Comparison of ENCODE assay signal across 8 cellular contexts in genomic region chrX:68499543-68499942, GRCh38. TPM values are rescaled to one million over a fixed set of nuclear protein-coding genes. Genes with fewer than 3 reads are reported as not detected.
DNase-seq lines count a peak whose midpoint lies in the region; ATAC-seq, FAIRE-seq and TF ChIP-seq lines count a peak whose summit lies in the region.
"Not testable (repeated sequence)": the region's sequence is repeated elsewhere in the genome, so short reads cannot be mapped to it uniquely, and the experiment has no call there.

No MANE protein-coding gene starts in this region.

- peak overlapping the region; percentile 95 for H3K27ac ChIP-seq in HL-60 (replicated peaks)
- peak overlapping the region; percentile 96 for H3K27ac ChIP-seq in endothelial cell of umbilical vein (ENCODE audit: insufficient read depth, low read depth, low read length)
- H3K27ac ChIP-seq in neural cell (ENCODE audit: low read length), result peak overlapping the region; percentile 81

- DNase-seq in BE2C; HL-60 (ENCODE audit: low read depth in 1 of 2, low spot score in 1 of 2); adipocyte (ENCODE audit: low read depth); endothelial cell of umbilical vein (ENCODE audit: low read depth, low spot score); immature natural killer cell; stimulated activated naive CD8-positive, alpha-beta T cell treated with anti-CD3 and anti-CD28 coated beads, Interleukin-15, amount 100 ng/mL, for 72 hours: not testable (repeated sequence)

- not testable (repeated sequence) for H4K20me1 ChIP-seq in endothelial cell of umbilical vein (replicated peaks; ENCODE audit: control insufficient read depth, extremely low read depth, insufficient read depth, low read length); neural cell (ENCODE audit: insufficient read depth)

- not testable (repeated sequence) for H3K4me1 ChIP-seq in BE2C; adipocyte (ENCODE audit: control insufficient read depth, insufficient read depth, low read length); endothelial cell of umbilical vein (ENCODE audit: control insufficient read depth, extremely low read depth, insufficient read depth, low read length)

- POLR2A ChIA-PET in endothelial cell of umbilical vein (lab: Charles Lee), result not testable (repeated sequence)

- H3K9ac ChIP-seq in adipocyte (ENCODE audit: low read length), result peak overlapping the region; percentile 93
- H3K9ac ChIP-seq in endothelial cell of umbilical vein (replicated peaks; ENCODE audit: extremely low read depth, insufficient read depth, low read length), result peak overlapping the region; percentile 97
- peak overlapping the region; percentile 81 for H3K9ac ChIP-seq in neural cell (ENCODE audit: low read length)

- not testable (repeated sequence) for H3K9me3 Mint-ChIP-seq in T-helper 1 cell treated with Interleukin-12 subunit alpha and Interleukin-12 subunit beta and Interleukin-4 antibody, amounts not matched to agents 30 μg/mL and 1 μg/mL, for 36 hours; immature natural killer cell; stimulated activated naive CD8-positive, alpha-beta T cell treated with anti-CD3 and anti-CD28 coated beads, Interleukin-15, amount 100 ng/mL, for 72 hours

- not testable (repeated sequence) for H3K9me2 ChIP-seq in neural cell (ENCODE audit: insufficient read depth, low read length)

- not testable (repeated sequence) for TF ChIP-seq EP300 in neural cell (conservative IDR thresholded peaks at IDR 0.05; ENCODE audit: poor library complexity, severe bottlenecking)

- H3K4me1 Mint-ChIP-seq in T-helper 1 cell treated with Interleukin-12 subunit alpha and Interleukin-12 subunit beta and Interleukin-4 antibody, amounts not matched to agents 30 μg/mL and 1 μg/mL, for 36 hours (ENCODE audit: low read depth), result peaks cover 18% of the 10 kb centered on the region
- peaks cover 22 to 56% of the 10 kb centered on the region in 2 donors for H3K4me1 Mint-ChIP-seq in immature natural killer cell
- peaks cover 40% of the 10 kb centered on the region for H3K4me1 Mint-ChIP-seq in stimulated activated naive CD8-positive, alpha-beta T cell treated with anti-CD3 and anti-CD28 coated beads, Interleukin-15, amount 100 ng/mL, for 72 hours

- not testable (repeated sequence) for H3K27me3 Mint-ChIP-seq in T-helper 1 cell treated with Interleukin-12 subunit alpha and Interleukin-12 subunit beta and Interleukin-4 antibody, amounts not matched to agents 30 μg/mL and 1 μg/mL, for 36 hours (ENCODE audit: low read depth); immature natural killer cell (ENCODE audit: low read depth in 3 of 3); stimulated activated naive CD8-positive, alpha-beta T cell treated with anti-CD3 and anti-CD28 coated beads, Interleukin-15, amount 100 ng/mL, for 72 hours

- H3K9me1 ChIP-seq in endothelial cell of umbilical vein (replicated peaks; ENCODE audit: control insufficient read depth, extremely low read depth, insufficient read depth, low read length), result not testable (repeated sequence)

- dilution Hi-C loops in endothelial cell of umbilical vein (cut with MboI; ENCODE audit: extremely low pct_ligation_motif_present, low sequenced_read_pairs), result not testable (repeated sequence)

- peak overlapping the region; percentile 98 for H3K27ac Mint-ChIP-seq in T-helper 1 cell treated with Interleukin-12 subunit alpha and Interleukin-12 subunit beta and Interleukin-4 antibody, amounts not matched to agents 30 μg/mL and 1 μg/mL, for 36 hours
- peak overlapping the region; percentile 89 to 98 (median 96) for H3K27ac Mint-ChIP-seq in immature natural killer cell
- H3K27ac Mint-ChIP-seq in stimulated activated naive CD8-positive, alpha-beta T cell treated with anti-CD3 and anti-CD28 coated beads, Interleukin-15, amount 100 ng/mL, for 72 hours, result peak overlapping the region; percentile 63 to 99

- not testable (repeated sequence) for TF ChIP-seq CTCF in BE2C (IDR thresholded peaks at IDR 0.05; ENCODE audit: low read depth, low read length); HL-60 (IDR thresholded peaks at IDR 0.05; ENCODE audit: insufficient read depth, low read length); endothelial cell of umbilical vein (IDR thresholded peaks at IDR 0.05; ENCODE audit: extremely low read depth in 1 of 2, insufficient read depth in 1 of 2, low read depth in 1 of 2, low read length in 2 of 2); neural cell (IDR thresholded peaks at IDR 0.05; ENCODE audit: poor library complexity, severe bottlenecking)

- H3K36me3 ChIP-seq in BE2C; adipocyte (ENCODE audit: control insufficient read depth, insufficient read depth, low read length, severe bottlenecking); endothelial cell of umbilical vein (ENCODE audit: control insufficient read depth in 2 of 2, extremely low read depth in 1 of 2, insufficient read depth in 2 of 2, low read length in 2 of 2); neural cell (ENCODE audit: insufficient read depth, low read length): not testable (repeated sequence)

- not testable (repeated sequence) for FAIRE-seq in endothelial cell of umbilical vein (lab: Jason Lieb, UNC)

- BruUV-seq in endothelial cell of umbilical vein (replicated peaks; lab: Mats Ljungman, UMichigan), result not testable (repeated sequence)

- not testable (repeated sequence) for H3K9me3 ChIP-seq in BE2C; adipocyte (ENCODE audit: control insufficient read depth, low read length); endothelial cell of umbilical vein (replicated peaks; ENCODE audit: control insufficient read depth, insufficient read depth, low read length); neural cell (ENCODE audit: low read length)

- H3K4me3 ChIP-seq in BE2C (ENCODE audit: low read depth, low read length) (peak overlapping the region; percentile 90), HL-60 (replicated peaks; ENCODE audit: insufficient read depth, low read length) (peak overlapping the region; percentile 65), adipocyte (ENCODE audit: low read length) (peak overlapping the region; percentile 90), endothelial cell of umbilical vein (replicated peaks in 1 of 3; ENCODE audit: insufficient read depth in 1 of 3, low read depth in 1 of 3, low read length in 3 of 3) (peak overlapping the region; percentile 67 to 95 (median 80)), neural cell (ENCODE audit: low read length) (peak overlapping the region; percentile 83)

- not testable (repeated sequence) for H2AFZ ChIP-seq in endothelial cell of umbilical vein (ENCODE audit: low read depth, low read length); neural cell (ENCODE audit: low read depth, low read length)

- H3K79me2 ChIP-seq in endothelial cell of umbilical vein (ENCODE audit: control insufficient read depth, insufficient read depth, low read length) (peaks cover 40% of the 10 kb centered on the region), neural cell (replicated peaks; ENCODE audit: insufficient read depth, low read length) (peaks cover 13% of the 10 kb centered on the region)

- peak overlapping the region; percentile 87 for H3K4me2 ChIP-seq in endothelial cell of umbilical vein (ENCODE audit: insufficient read depth, low read length)
- not testable (repeated sequence) for H3K4me2 ChIP-seq in neural cell (ENCODE audit: low read length)

- H3K27me3 ChIP-seq in BE2C; HL-60 (ENCODE audit: insufficient read depth, poor library complexity, severe bottlenecking); adipocyte (replicated peaks; ENCODE audit: control insufficient read depth, insufficient read depth, low read length); endothelial cell of umbilical vein (ENCODE audit: control insufficient read depth in 2 of 2, insufficient read depth in 2 of 2, low read length in 2 of 2); neural cell (ENCODE audit: insufficient read depth, low read depth, low read length): not testable (repeated sequence)

- TF ChIP-seq RAD21 in neural cell (conservative IDR thresholded peaks at IDR 0.05), result not testable (repeated sequence)

- intact Hi-C loops in endothelial cell of umbilical vein (cut with micrococcal nuclease), result loop anchor here (5.0 kb wide), 1 partner anchor 67 kb away; the partner anchor contains the start of gene OPHN1

- not testable (repeated sequence) for H3K36me3 Mint-ChIP-seq in T-helper 1 cell treated with Interleukin-12 subunit alpha and Interleukin-12 subunit beta and Interleukin-4 antibody, amounts not matched to agents 30 μg/mL and 1 μg/mL, for 36 hours (ENCODE audit: low read depth); immature natural killer cell

- H3K4me3 Mint-ChIP-seq in T-helper 1 cell treated with Interleukin-12 subunit alpha and Interleukin-12 subunit beta and Interleukin-4 antibody, amounts not matched to agents 30 μg/mL and 1 μg/mL, for 36 hours, result peak overlapping the region; percentile 99
- H3K4me3 Mint-ChIP-seq in immature natural killer cell, result peak overlapping the region; percentile 87 to 96 (median 91)
- peak overlapping the region; percentile 97 to 99 for H3K4me3 Mint-ChIP-seq in stimulated activated naive CD8-positive, alpha-beta T cell treated with anti-CD3 and anti-CD28 coated beads, Interleukin-15, amount 100 ng/mL, for 72 hours

- CTCF ChIA-PET in endothelial cell of umbilical vein (lab: Charles Lee), result interaction anchor here (1.4 to 3.7 kb wide), 2 partner anchors 211 to 303 kb away, joined by 5 to 14 read pairs; no protein-coding TSS in a partner anchor

- TF ChIP-seq POLR2A in endothelial cell of umbilical vein (IDR thresholded peaks at IDR 0.05; ENCODE audit: low read depth, low read length), result not testable (repeated sequence)

- H3F3A ChIP-seq in neural cell (ENCODE audit: insufficient read depth, low read length, poor library complexity, severe bottlenecking), result not testable (repeated sequence)

- ATAC-seq in stimulated activated naive CD8-positive, alpha-beta T cell treated with anti-CD3 and anti-CD28 coated beads, Interleukin-15, amount 100 ng/mL, for 72 hours, result not testable (repeated sequence)

RNA-seq across cellular contexts. Expression of gene YIPF6, which starts 0.7 kb away (rescaled TPM):
- polyA plus RNA-seq in BE2C (2012; ENCODE audit: insufficient read depth, insufficient read length, low read depth), result 22.7 TPM
- 28.5 and 29.6 TPM in 2 replicates for total RNA-seq in endothelial cell of umbilical vein
- polyA plus RNA-seq in endothelial cell of umbilical vein (15.4 and 17.1 TPM in 2 replicates), immature natural killer cell (10 to 100 TPM; 24.3 to 29.1 (median 25.8) TPM), neural cell (19.8 and 28.5 TPM in 2 replicates)
- polyA plus RNA-seq in endothelial cell of umbilical vein (2011; cell fraction: cytosol; rRNA removed), result 10.1 and 11.4 TPM in 2 replicates
- polyA plus RNA-seq in endothelial cell of umbilical vein (2011; cell fraction: nucleus; rRNA removed), result 8.6 and 10.2 TPM in 2 replicates
- polyA plus RNA-seq in endothelial cell of umbilical vein (2012), result 18.0 and 20.8 TPM in 2 replicates
- polyA minus RNA-seq in endothelial cell of umbilical vein (25.4 and 32.0 TPM in 2 replicates), neural cell (36.3 and 45.7 TPM in 2 replicates)
- 24.5 TPM for polyA minus RNA-seq in endothelial cell of umbilical vein (2011; cell fraction: cytosol; rRNA and poly(A)+ RNA removed)
- 13.0 and 16.7 TPM in 2 replicates for polyA minus RNA-seq in endothelial cell of umbilical vein (2011; cell fraction: nucleus; rRNA and poly(A)+ RNA removed)
